30 cellular contexts compared by ENCODE assay signal in the genomic region with DNA sequence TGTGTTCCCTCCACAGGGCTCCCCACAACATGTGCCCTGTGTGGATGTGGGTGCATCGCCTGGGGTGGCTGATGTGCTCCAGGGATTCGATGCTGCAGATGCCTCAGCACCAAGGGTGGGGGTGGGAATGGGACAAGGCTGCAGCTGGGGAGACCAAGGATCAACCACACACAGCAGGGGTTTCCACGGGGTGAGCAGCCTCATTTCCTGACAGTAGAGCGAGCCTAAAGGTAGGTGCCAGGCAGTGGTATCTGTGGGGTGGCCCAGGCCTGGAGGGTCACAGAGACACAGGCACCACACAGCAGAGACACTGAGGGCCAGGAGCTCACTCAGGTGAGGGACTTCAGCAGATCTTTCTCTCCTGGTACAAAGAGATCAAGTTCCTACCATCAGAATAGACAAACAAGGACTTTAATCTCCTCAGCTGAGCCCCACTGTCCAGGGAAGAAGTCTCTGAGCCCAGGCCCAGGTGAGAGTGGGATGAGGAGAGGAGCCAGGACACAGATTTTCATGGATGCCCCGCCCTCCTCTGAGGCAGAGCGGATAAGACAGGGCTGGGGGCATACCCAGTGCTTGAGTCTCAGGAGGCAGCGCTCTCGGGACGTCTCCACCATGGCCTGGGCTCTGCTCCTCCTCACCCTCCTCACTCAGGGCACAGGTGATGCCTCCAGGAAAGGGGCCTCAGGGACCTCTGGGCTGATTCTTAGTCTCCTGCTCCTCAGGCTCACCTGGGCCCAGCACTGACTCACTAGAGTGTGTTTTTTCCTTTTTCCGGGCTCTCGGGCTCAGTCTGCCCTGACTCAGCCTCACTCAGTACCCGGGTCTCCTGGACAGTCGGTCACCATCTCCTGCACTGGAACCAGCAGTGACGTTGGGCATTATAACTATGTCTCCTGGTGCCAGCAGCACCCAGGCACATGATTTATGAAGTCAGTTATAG. TPM values are rescaled to one million over a fixed set of nuclear protein-coding genes. Genes with fewer than 3 reads are reported as not detected.
"Had no signal": no experiment of that assay in that cellular context is flagged by ENCODE, and none has a peak within 500 bp of the region (broad histone marks: within the 10 kb centered on the region; RNA-seq: fewer than 3 reads in every experiment).

No MANE protein-coding gene starts in this region.

- H3K9me3 Mint-ChIP-seq: T-helper 1 cell treated with Interleukin-12 subunit alpha and Interleukin-12 subunit beta and Interleukin-4 antibody, amounts not matched to agents 30 μg/mL and 1 μg/mL, for 36 hours had no signal

- H3K9ac ChIP-seq: KMS-11 had no signal

- H3K36me3 ChIP-seq: ascending aorta had no signal

- H3K27me3 ChIP-seq: ascending aorta, body of pancreas had no signal

- H3K27ac ChIP-seq: ascending aorta, body of pancreas, KMS-11 had no signal

- H3K4me1 ChIP-seq: ascending aorta, body of pancreas had no signal

- H3K4me2 ChIP-seq: KMS-11 had no signal

- H3K9me3 ChIP-seq: ascending aorta, body of pancreas had no signal

- ATAC-seq: activated CD4-positive, CD25-positive, alpha-beta regulatory T cell treated with anti-CD3 and anti-CD28 coated beads, Interleukin-2, amount 50 U/mL, for 24 hours; activated CD8-positive, alpha-beta T cell treated with anti-CD3 and anti-CD28 coated beads, Interleukin-2, amount 10 ng/mL, durations not matched to agents 7 days and 5 days; body of pancreas had no signal

- H3K4me3 ChIP-seq: ascending aorta, body of pancreas had no signal

- H3K4me3 Mint-ChIP-seq: activated CD8-positive, alpha-beta T cell treated with anti-CD3 and anti-CD28 coated beads, Interleukin-2, amount 10 ng/mL, durations not matched to agents 7 days and 5 days; T-helper 1 cell treated with Interleukin-12 subunit alpha and Interleukin-12 subunit beta and Interleukin-4 antibody, amounts not matched to agents 30 μg/mL and 1 μg/mL, for 36 hours had no signal

- DNase-seq: activated CD4-positive, alpha-beta T cell treated with anti-CD3 and anti-CD28 coated beads for 4 hours; activated CD4-positive, alpha-beta T cell treated with anti-CD3 and anti-CD28 coated beads, Interleukin-2, amount 50 U/mL, for 4 hours; activated CD8-positive, alpha-beta memory T cell treated with anti-CD3 and anti-CD28 coated beads, Interleukin-2, amount 50 U/mL, for 48 hours; activated CD8-positive, alpha-beta T cell treated with anti-CD3 and anti-CD28 coated beads, Interleukin-2, amount 10 ng/mL, durations not matched to agents 7 days and 5 days; activated gamma-delta T cell treated with Interleukin-2 at 50 U/mL for 16 hours; activated naive CD4-positive, alpha-beta T cell treated with anti-CD3 and anti-CD28 coated beads, Interleukin-2, amount 50 U/mL, for 16 hours; activated T-cell treated with anti-CD3 and anti-CD28 coated beads, Interleukin-2, amount 50 U/mL, for 1 hour; amniotic stem cell; body of pancreas; central memory CD4-positive, alpha-beta T cell; MV-4-11; NCI-H1092 treated with DMSO at 0.1 percent for 48 hours; NCI-H1417 treated with DMSO at 0.1 percent for 48 hours; NCI-H1694; NCI-H2029; NCI-H2107; NCI-H2171 treated with DMSO at 0.1 percent for 48 hours; NCI-H226; NCI-H526 treated with DMSO at 0.1 percent for 48 hours; NCI-H82; NK-92 treated with Interleukin-12 subunit alpha and Interleukin-12 subunit beta, amount 100 ng/mL, for 24 hours; SHP77 had no signal

- H3K27ac Mint-ChIP-seq: activated CD8-positive, alpha-beta T cell treated with anti-CD3 and anti-CD28 coated beads, Interleukin-2, amount 10 ng/mL, durations not matched to agents 7 days and 5 days; T-helper 1 cell treated with Interleukin-12 subunit alpha and Interleukin-12 subunit beta and Interleukin-4 antibody, amounts not matched to agents 30 μg/mL and 1 μg/mL, for 36 hours had no signal

RNA-seq across cellular contexts. Expression of a gene that starts 19.7 kb away (rescaled TPM):
- total RNA-seq: activated CD8-positive, alpha-beta T cell treated with anti-CD3 and anti-CD28 coated beads, Interleukin-2, amount 10 ng/mL, durations not matched to agents 7 days and 5 days; ascending aorta; body of pancreas; bronchial epithelial cell; MCF 10A; NCI-H460; SK-MEL-5 had no signal
